ENCODE assay signal across 8 cellular contexts in the genomic region with DNA sequence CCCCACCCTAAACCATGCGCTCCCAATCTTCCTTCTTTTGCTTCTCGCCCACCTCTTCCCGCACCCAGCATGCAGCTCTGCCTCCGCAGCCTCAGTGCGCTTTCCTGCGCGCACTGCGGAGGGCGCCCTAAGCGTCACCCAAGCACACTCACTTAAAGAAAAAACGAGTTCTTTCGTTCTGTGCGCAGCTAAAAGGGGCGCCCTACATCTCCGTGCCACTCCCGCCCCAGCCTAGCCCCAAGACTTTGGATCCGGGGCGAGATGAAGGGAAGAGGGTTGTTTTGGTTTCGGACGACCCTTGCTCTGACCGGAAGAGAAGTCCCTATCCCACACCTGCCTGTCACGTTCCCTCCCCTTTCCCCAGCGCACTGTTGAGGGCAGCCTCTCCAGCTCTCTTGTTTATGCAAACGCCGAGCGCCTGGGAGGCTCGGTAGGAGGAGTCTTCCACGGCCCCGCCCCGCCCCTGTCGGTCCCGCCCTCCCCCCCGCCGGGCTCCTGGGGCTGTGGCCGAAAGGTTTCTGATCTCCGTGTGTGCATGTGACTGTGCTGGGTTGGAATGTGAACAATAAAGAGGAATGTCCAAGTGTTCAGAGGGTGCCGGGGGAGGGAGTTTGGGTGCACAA. TPM values are rescaled to one million over a fixed set of nuclear protein-coding genes. Genes with fewer than 3 reads are reported as not detected.
DNase-seq lines count a peak whose midpoint lies in the region; ATAC-seq, FAIRE-seq and TF ChIP-seq lines count a peak whose summit lies in the region.

No MANE protein-coding gene starts in this region.

- H3K27ac Mint-ChIP-seq in glutamatergic neuron (ENCODE audit: unreplicated experiment) (no peak overlapping the region), progenitor cell of endocrine pancreas (peak overlapping the region; percentile 40)

- no peak overlapping the region for H3K9ac ChIP-seq in PC-3 (ENCODE audit: low read length)

- H3K4me1 ChIP-seq in PC-3 (ENCODE audit: insufficient read depth, low read length) = peaks cover 36% of the 10 kb centered on the region

- DNase-seq in AG09319 (ENCODE audit: extremely low read depth, low read depth) = peak; percentile 11
- DNase-seq in PC-3 = peak; percentile 79
- DNase-seq in activated gamma-delta T cell treated with Interleukin-2 at 50 U/mL for 16 hours = peak; percentile 72
- DNase-seq in glutamatergic neuron = peak; percentile 50
- peak; percentile 66 for DNase-seq in progenitor cell of endocrine pancreas (ENCODE audit: low spot score, unreplicated experiment)
- peak; percentile 76 for DNase-seq in urothelium cell line (ENCODE audit: low spot score)

- no peak overlapping the region for H3K27ac ChIP-seq in PC-3 (ENCODE audit: low read length)

- peak overlapping the region; percentile 67 for H3K4me3 ChIP-seq in PC-3 (ENCODE audit: low read length)

- CTCF ChIA-PET in PC-3 (lab: Charles Lee) = interaction anchor here (0.6 to 1.3 kb wide), 7 partner anchors 12 to 90 kb away, joined by 3 to 10 read pairs (median 3); no protein-coding TSS in a partner anchor

- peak overlapping the region; percentile 84 for H3K4me2 ChIP-seq in PC-3 (ENCODE audit: low read length)

- H3K9me3 Mint-ChIP-seq in glutamatergic neuron (ENCODE audit: unreplicated experiment) (peaks cover 7% of the 10 kb centered on the region), progenitor cell of endocrine pancreas (ENCODE audit: low read depth) (no peaks in the 10 kb centered on the region)

- intact Hi-C loops in PC-3 (cut with micrococcal nuclease) = loop anchor here (1.0 to 10.0 kb wide), 3 partner anchors 16 to 91 kb away; a partner anchor contains a TSS

- BruUV-seq in PC-3 (replicated peaks; lab: Mats Ljungman, UMichigan) = TSS peak; percentile 41

- H3K4me3 Mint-ChIP-seq in glutamatergic neuron (ENCODE audit: unreplicated experiment) (peak overlapping the region; percentile 83), progenitor cell of endocrine pancreas (ENCODE audit: low read depth) (peak overlapping the region; percentile 86)

- peaks cover 7% of the 10 kb centered on the region for H3K4me1 Mint-ChIP-seq in glutamatergic neuron (ENCODE audit: low read depth, unreplicated experiment)
- peaks cover 22% of the 10 kb centered on the region for H3K4me1 Mint-ChIP-seq in progenitor cell of endocrine pancreas (ENCODE audit: low read depth)

- ATAC-seq in GM19035 (IDR thresholded peaks at IDR 0.05; ENCODE audit: unreplicated experiment) = peak; percentile 92
- ATAC-seq in HG03280 (IDR thresholded peaks at IDR 0.05; ENCODE audit: unreplicated experiment) = peak; percentile 97
- peak; percentile 83 for ATAC-seq in PC-3

- H2AFZ ChIP-seq in PC-3 (ENCODE audit: low read length) = peak overlapping the region; percentile 88

- H3F3A ChIP-seq in PC-3 (ENCODE audit: low read length, unreplicated experiment) = no peaks in the 10 kb centered on the region

- no peaks in the 10 kb centered on the region for H3K36me3 Mint-ChIP-seq in glutamatergic neuron (ENCODE audit: unreplicated experiment)
- H3K36me3 Mint-ChIP-seq in progenitor cell of endocrine pancreas (ENCODE audit: insufficient read depth) = no peaks in the 10 kb centered on the region

- FAIRE-seq in urothelium cell line (lab: Jason Lieb, UNC) = no peak

- H3K27me3 Mint-ChIP-seq in glutamatergic neuron (ENCODE audit: unreplicated experiment) (peaks cover 45% of the 10 kb centered on the region), progenitor cell of endocrine pancreas (peaks cover 93% of the 10 kb centered on the region)

- H3K27me3 ChIP-seq in PC-3 (ENCODE audit: low read length) = no peaks in the 10 kb centered on the region

- no peaks in the 10 kb centered on the region for H3K9me2 ChIP-seq in PC-3 (replicated peaks; ENCODE audit: low read length)

- TF ChIP-seq CTCF in AG09319 (IDR thresholded peaks at IDR 0.05; ENCODE audit: low read depth, low read length) (peak; percentile 65), PC-3 (conservative IDR thresholded peaks at IDR 0.05; ENCODE audit: low read depth, low read length) (peak; percentile 74), glutamatergic neuron (IDR thresholded peaks at IDR 0.05; ENCODE audit: partially characterized antibody, unreplicated experiment) (no peak), progenitor cell of endocrine pancreas (IDR thresholded peaks at IDR 0.05; ENCODE audit: unreplicated experiment) (peak; percentile 60)

- POLR2A ChIA-PET in PC-3 (lab: Charles Lee; ENCODE audit: unreplicated experiment) = interaction anchor here (1.1 kb wide), 1 partner anchor 73 kb away, joined by 3 read pairs; a partner anchor contains a TSS

- H4K20me1 ChIP-seq in PC-3 (ENCODE audit: low read length) = no peaks in the 10 kb centered on the region

- no peaks in the 10 kb centered on the region for H3K79me2 ChIP-seq in PC-3 (ENCODE audit: low read length)

- H3K9me3 ChIP-seq in PC-3 (ENCODE audit: low read length) = no peaks in the 10 kb centered on the region

- H3K36me3 ChIP-seq in PC-3 (ENCODE audit: low read depth, low read length) = no peaks in the 10 kb centered on the region

RNA-seq across cellular contexts. Expression of a gene that starts 5.3 kb away (rescaled TPM):
- not detected in 2 replicates for total RNA-seq in PC-3 (2014; rRNA removed)
- not detected for total RNA-seq in glutamatergic neuron (ENCODE audit: unreplicated experiment)
- 1.8 and 2.6 TPM in 2 replicates for total RNA-seq in progenitor cell of endocrine pancreas

RNA-seq across cellular contexts. Expression of a gene that starts 7.0 kb away (rescaled TPM):
- 15.5 and 20.3 TPM in 2 replicates for total RNA-seq in PC-3 (2014; rRNA removed)
- 28.9 TPM for total RNA-seq in glutamatergic neuron (ENCODE audit: unreplicated experiment)
- 4.9 and 5.9 TPM in 2 replicates for total RNA-seq in progenitor cell of endocrine pancreas

RNA-seq across cellular contexts. Expression of a gene that starts 15.4 kb away (rescaled TPM):
- 10.4 and 10.8 TPM in 2 replicates for total RNA-seq in PC-3 (2014; rRNA removed)
- total RNA-seq in glutamatergic neuron (ENCODE audit: unreplicated experiment) = 0.54 TPM
- total RNA-seq in progenitor cell of endocrine pancreas = 1.4 and 1.6 TPM in 2 replicates

RNA-seq across cellular contexts. Expression of a gene that starts 53.5 kb away (rescaled TPM):
- total RNA-seq in PC-3 (2014; rRNA removed) (29.5 and 32.6 TPM in 2 replicates), glutamatergic neuron (ENCODE audit: unreplicated experiment) (22.8 TPM), progenitor cell of endocrine pancreas (33.9 and 41.6 TPM in 2 replicates)

Comparison
In these comparisons a context has a peak if more than half of its experiments do, and no peak if none do; other contexts are left out.
1. DNase-seq: peak in every context shown above with its lines; median percentile 79 in PC-3; 76 in urothelium cell line; 72 in activated gamma-delta T cell treated with Interleukin-2 at 50 U/mL for 16 hours; 66 in progenitor cell of endocrine pancreas; 50 in glutamatergic neuron; 11 in AG09319.